In genomic region chr17:6212766-6213165, GRCh38 we compare ENCODE assay signal across 15 cellular contexts.
DNase-seq lines count a peak whose midpoint lies in the region; ATAC-seq and TF ChIP-seq lines count a peak whose summit lies in the region.
"Had no signal": no experiment of that assay in that cellular context is flagged by ENCODE, and none has a peak within 500 bp of the region (broad histone marks: within the 10 kb centered on the region; RNA-seq: fewer than 3 reads in every experiment).

No MANE protein-coding gene starts in this region.

- H3K27me3 ChIP-seq in psoas muscle (ENCODE audit: insufficient read depth in 3 of 3, low read length in 2 of 3) (peaks cover 0 to 4% (median 0%) of the 10 kb centered on the region in 3 donors), stomach (peaks cover 0 to 38% (median 0%) of the 10 kb centered on the region in 3 donors)

- peak; percentile 3 for DNase-seq in cerebellar cortex (ENCODE audit: low spot score)
- DNase-seq in myocyte (ENCODE audit: low read depth) = peak; percentile 95
- no peak for DNase-seq in psoas muscle
- DNase-seq in activated CD8-positive, alpha-beta memory T cell treated with anti-CD3 and anti-CD28 coated beads for 24 hours = no peak
- no peak for DNase-seq in GM19240 (ENCODE audit: insufficient read length, low spot score)
- DNase-seq in stomach = no peak
- DNase-seq: C1 segment of cervical spinal cord; Calu3; CD4-positive, alpha-beta memory T cell; COR-L47; DMS53; DMS79 treated with DMSO at 0.1 percent for 48 hours; H9 had no signal

- H3K9me3 ChIP-seq in psoas muscle = no peaks in the 10 kb centered on the region
- H3K9me3 ChIP-seq in stomach = no peaks in the 10 kb centered on the region

- TF ChIP-seq CTCF in psoas muscle (IDR thresholded peaks at IDR 0.05) (no peak), stomach (IDR thresholded peaks at IDR 0.05) (no peak)

- H3K36me3 ChIP-seq in psoas muscle (ENCODE audit: insufficient read depth in 1 of 2, low read depth in 1 of 2) (no peaks in the 10 kb centered on the region), stomach (no peaks in the 10 kb centered on the region)

- H3K27ac ChIP-seq in psoas muscle (no peak overlapping the region), stomach (no peak overlapping the region)

- peak in 3 of 4 donors; percentile 42 to 72 (median 51) for ATAC-seq in psoas muscle
- ATAC-seq: GM23338, HCT116 had no signal

- H3K4me3 ChIP-seq in psoas muscle (no peak overlapping the region), stomach (no peak overlapping the region)
- H3K4me3 ChIP-seq: GM23338 had no signal

- H3K4me1 ChIP-seq in psoas muscle (peaks cover 3% of the 10 kb centered on the region), stomach (no peaks in the 10 kb centered on the region)

- intact Hi-C loops in psoas muscle (cut with DNase I) (no loop called here), stomach (cut with DNase I; ENCODE audit: low total_unique reads) (no loop called here)

- no peak for TF ChIP-seq POLR2A in stomach (IDR thresholded peaks at IDR 0.05)

- 34 to 39% (median 37%) methylated on average over 5 of the region's 5 CpGs for WGBS in psoas muscle, 3 donors
- 64 to 80% (median 69%) methylated on average over 5 of the region's 5 CpGs for WGBS in stomach, 5 donors

- TF ChIP-seq EP300 in stomach (IDR thresholded peaks at IDR 0.05) = no peak

Comparison
In these comparisons a context has a peak if more than half of its experiments do, and no peak if none do; other contexts are left out.
1. DNase-seq: peak in cerebellar cortex (single experiment) and myocyte (single experiment); none in psoas muscle (0 of 2), activated CD8-positive, alpha-beta memory T cell treated with anti-CD3 and anti-CD28 coated beads for 24 hours (single experiment), GM19240 (single experiment) and stomach (single experiment).